ENCODE assay signal across 23 cellular contexts in genomic region chr15:38698215-38698614, GRCh38.
DNase-seq lines count a peak whose midpoint lies in the region; ATAC-seq, FAIRE-seq and TF ChIP-seq lines count a peak whose summit lies in the region.
"Had no signal": no experiment of that assay in that cellular context is flagged by ENCODE, and none has a peak within 500 bp of the region (broad histone marks: within the 10 kb centered on the region; RNA-seq: fewer than 3 reads in every experiment).

No MANE protein-coding gene starts in this region.

- FAIRE-seq in GM12891 (lab: Jason Lieb, UNC) = peak; percentile 45
- FAIRE-seq: GM18507 had no signal

- CTCF ChIA-PET in naive thymus-derived CD4-positive, alpha-beta T cell (lab: Charles Lee) = interaction anchor here (0.5 to 11.6 kb wide), 19 partner anchors 9 to 258 kb away, joined by 3 to 126 read pairs (median 6); partner anchors contain the start of gene RASGRP1

- H3K9me3 ChIP-seq in naive thymus-derived CD4-positive, alpha-beta T cell (ENCODE audit: control insufficient read depth in 2 of 3, low read length in 3 of 3) = no peaks in the 10 kb centered on the region
- H3K9me3 ChIP-seq: HAP-1, upper lobe of right lung had no signal

- H3K36me3 ChIP-seq in naive thymus-derived CD4-positive, alpha-beta T cell (ENCODE audit: control insufficient read depth in 2 of 3, insufficient read depth in 3 of 3, low read length in 3 of 3) = no peaks in the 10 kb centered on the region
- H3K36me3 ChIP-seq: HAP-1, heart right ventricle, upper lobe of right lung had no signal

- peak overlapping the region; percentile 34 for H3K27ac ChIP-seq in naive thymus-derived CD4-positive, alpha-beta T cell (ENCODE audit: low read depth, low read length)
- H3K27ac ChIP-seq: SK-N-MC, upper lobe of right lung had no signal

- no peaks in the 10 kb centered on the region for H3K36me3 Mint-ChIP-seq in activated naive CD4-positive, alpha-beta T cell treated with anti-CD3 and anti-CD28 coated beads, Interleukin-2, amount 50 U/mL, for 24 hours
- peaks cover 0 to 8% (median 0%) of the 10 kb centered on the region in 5 donors for H3K36me3 Mint-ChIP-seq in naive thymus-derived CD4-positive, alpha-beta T cell
- H3K36me3 Mint-ChIP-seq: mesothelial cell of epicardium had no signal

- no peak for DNase-seq in activated naive CD4-positive, alpha-beta T cell treated with anti-CD3 and anti-CD28 coated beads, Interleukin-2, amount 50 U/mL, for 16 hours
- DNase-seq in GM12891 (ENCODE audit: insufficient read length, low spot score) (no peak), UCSD-AML1 (lab: John Stamatoyannopoulos, UW; ENCODE audit: unreplicated experiment) (peak; percentile 29), putamen (ENCODE audit: low spot score) (no peak)
- peak in 1 of 9 donors; percentile 16 for DNase-seq in naive thymus-derived CD4-positive, alpha-beta T cell
- no peak for DNase-seq in effector CD4-positive, alpha-beta T cell
- DNase-seq: Caco-2; heart right ventricle; NCI-H187 treated with DMSO at 0.1 percent for 48 hours; NK-92 treated with Interleukin-12 subunit alpha and Interleukin-12 subunit beta, amount 100 ng/mL, for 24 hours; stimulated activated CD4-positive, alpha-beta T cell treated with anti-CD3 and anti-CD28 coated beads, Interleukin-2, amount 100 ng/mL, for 48 hours; upper lobe of right lung had no signal

- ATAC-seq in naive thymus-derived CD4-positive, alpha-beta T cell = no peak
- ATAC-seq in GM19324 (IDR thresholded peaks at IDR 0.05; ENCODE audit: low FRiP score, unreplicated experiment) = no peak
- ATAC-seq: activated CD4-positive, CD25-positive, alpha-beta regulatory T cell treated with anti-CD3 and anti-CD28 coated beads, Interleukin-2, amount 50 U/mL, for 24 hours; heart right ventricle; left lobe of liver; upper lobe of right lung had no signal

- no peak overlapping the region for H3K4me3 ChIP-seq in naive thymus-derived CD4-positive, alpha-beta T cell (ENCODE audit: low read length)
- H3K4me3 ChIP-seq: HAP-1, heart right ventricle, SK-N-MC, upper lobe of right lung had no signal

- POLR2A ChIA-PET in naive thymus-derived CD4-positive, alpha-beta T cell (lab: Charles Lee) = interaction anchor here (0.6 to 6.9 kb wide), 8 partner anchors 12 to 258 kb away, joined by 3 to 59 read pairs (median 5); partner anchors contain the start of genes FAM98B and RASGRP1

- peaks cover 36 to 52% of the 10 kb centered on the region in 2 donors for H3K4me1 ChIP-seq in naive thymus-derived CD4-positive, alpha-beta T cell (ENCODE audit: control insufficient read depth in 2 of 2, insufficient read depth in 2 of 2, low read length in 2 of 2)
- H3K4me1 ChIP-seq: HAP-1, upper lobe of right lung had no signal

- H3K9me3 Mint-ChIP-seq in activated naive CD4-positive, alpha-beta T cell treated with anti-CD3 and anti-CD28 coated beads, Interleukin-2, amount 50 U/mL, for 24 hours = no peaks in the 10 kb centered on the region
- peaks cover 0 to 4% (median 0%) of the 10 kb centered on the region in 11 donors for H3K9me3 Mint-ChIP-seq in naive thymus-derived CD4-positive, alpha-beta T cell
- H3K9me3 Mint-ChIP-seq: dendritic cell treated with granulocyte-macrophage colony-stimulating factor and Interleukin-4, amounts not matched to agents 40 ng/mL and 50 ng/mL, for 4 days; neural crest cell had no signal

- H3K27me3 ChIP-seq in naive thymus-derived CD4-positive, alpha-beta T cell (ENCODE audit: control insufficient read depth in 2 of 2, insufficient read depth in 2 of 2, low read length in 2 of 2) = no peaks in the 10 kb centered on the region
- H3K27me3 ChIP-seq: upper lobe of right lung had no signal

- no peaks in the 10 kb centered on the region for H3K27me3 Mint-ChIP-seq in activated naive CD4-positive, alpha-beta T cell treated with anti-CD3 and anti-CD28 coated beads, Interleukin-2, amount 50 U/mL, for 24 hours
- H3K27me3 Mint-ChIP-seq in naive thymus-derived CD4-positive, alpha-beta T cell = no peaks in the 10 kb centered on the region
- H3K27me3 Mint-ChIP-seq: dendritic cell treated with granulocyte-macrophage colony-stimulating factor and Interleukin-4, amounts not matched to agents 40 ng/mL and 50 ng/mL, for 4 days had no signal

- peak overlapping the region; percentile 56 for H3K27ac Mint-ChIP-seq in activated naive CD4-positive, alpha-beta T cell treated with anti-CD3 and anti-CD28 coated beads, Interleukin-2, amount 50 U/mL, for 24 hours
- H3K27ac Mint-ChIP-seq in naive thymus-derived CD4-positive, alpha-beta T cell = peak overlapping the region in 8 of 9 donors; percentile 29 to 85 (median 82)
- H3K27ac Mint-ChIP-seq: dendritic cell treated with granulocyte-macrophage colony-stimulating factor and Interleukin-4, amounts not matched to agents 40 ng/mL and 50 ng/mL, for 4 days; mesothelial cell of epicardium; progenitor cell of endocrine pancreas had no signal

- peaks cover 45% of the 10 kb centered on the region for H3K4me1 Mint-ChIP-seq in activated naive CD4-positive, alpha-beta T cell treated with anti-CD3 and anti-CD28 coated beads, Interleukin-2, amount 50 U/mL, for 24 hours
- peaks cover 23 to 71% (median 46%) of the 10 kb centered on the region in 7 donors for H3K4me1 Mint-ChIP-seq in naive thymus-derived CD4-positive, alpha-beta T cell

- no peak for TF ChIP-seq POLR2A in GM12891 (IDR thresholded peaks at IDR 0.05; ENCODE audit: low read depth, low read length)

- intact Hi-C loops in naive thymus-derived CD4-positive, alpha-beta T cell (cut with micrococcal nuclease) = loop anchor here in 1 of 2 donors (10.0 kb wide), 1 partner anchor 443 kb away; the partner anchor contains the start of gene SPRED1

- H3K4me3 Mint-ChIP-seq in activated naive CD4-positive, alpha-beta T cell treated with anti-CD3 and anti-CD28 coated beads, Interleukin-2, amount 50 U/mL, for 24 hours = no peak overlapping the region
- H3K4me3 Mint-ChIP-seq in naive thymus-derived CD4-positive, alpha-beta T cell = peak overlapping the region in 3 of 10 donors; percentile 13 to 64 (median 21)
- H3K4me3 Mint-ChIP-seq: dendritic cell treated with granulocyte-macrophage colony-stimulating factor and Interleukin-4, amounts not matched to agents 40 ng/mL and 50 ng/mL, for 4 days; mesothelial cell of epicardium; neural crest cell had no signal

TF ChIP-seq in GM12891, 5 proteins besides CTCF, POLR2A, EP300 and RAD21:
- TF ChIP-seq TAF1 (IDR thresholded peaks at IDR 0.05; ENCODE audit: low read depth, low read length) = no peak
- 0 out of 2 replicates have a peak, but pooled peaks have one; percentile 14 for TF ChIP-seq SPI1 (IDR thresholded peaks at IDR 0.05; ENCODE audit: low read depth, low read length)
